In the genomic region with DNA sequence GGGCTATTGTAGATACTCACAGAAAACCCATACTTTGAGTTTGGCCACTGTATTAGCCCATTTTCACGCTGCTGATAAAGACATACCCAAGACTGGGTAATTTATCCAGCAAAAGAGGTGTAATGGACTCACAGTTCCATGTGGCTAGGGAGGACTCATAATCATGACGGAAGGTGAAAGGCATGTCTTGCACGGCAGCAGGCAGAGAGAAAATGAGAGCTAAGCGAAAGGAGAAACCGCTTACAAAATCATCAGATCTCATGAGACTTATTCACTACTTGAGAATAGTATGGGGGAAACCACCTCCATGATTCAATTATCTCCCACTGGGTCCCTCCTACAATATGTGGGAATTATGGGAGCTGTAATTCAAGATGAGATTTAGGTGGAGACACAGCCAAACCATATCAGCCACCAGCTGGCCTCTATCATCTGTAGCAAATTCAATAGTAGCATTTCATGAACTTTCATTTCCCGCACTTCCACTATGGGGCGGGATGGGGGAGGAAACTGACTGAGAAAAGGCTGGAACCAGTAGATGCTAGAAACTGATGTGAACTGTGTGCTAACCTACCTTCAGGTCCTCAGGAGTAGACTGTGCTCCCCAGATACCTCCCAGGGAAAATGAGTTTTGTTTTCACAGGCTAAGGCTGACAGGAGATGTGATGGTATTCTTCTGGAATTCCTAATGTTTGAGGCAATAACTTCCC, we compare ENCODE assay signal across 16 cellular contexts. TPM values are rescaled to one million over a fixed set of nuclear protein-coding genes. Genes with fewer than 3 reads are reported as not detected.
"Had no signal": no experiment of that assay in that cellular context is flagged by ENCODE, and none has a peak within 500 bp of the region (broad histone marks: within the 10 kb centered on the region; RNA-seq: fewer than 3 reads in every experiment).

No MANE protein-coding gene starts in this region.

- H3K9me3 Mint-ChIP-seq: activated CD4-positive, alpha-beta memory T cell treated with anti-CD3 and anti-CD28 coated beads, Interleukin-2, amount 10 ng/mL, durations not matched to agents 7 days and 5 days; natural killer cell had no signal

- H3K4me3 ChIP-seq: colonic mucosa, gastroesophageal sphincter, prostate gland, thoracic aorta had no signal

- H3K4me3 Mint-ChIP-seq: activated CD4-positive, alpha-beta memory T cell treated with anti-CD3 and anti-CD28 coated beads, Interleukin-2, amount 10 ng/mL, durations not matched to agents 7 days and 5 days; natural killer cell had no signal

- H3K36me3 ChIP-seq: colonic mucosa, gastroesophageal sphincter, prostate gland, thoracic aorta had no signal

- H3K27ac Mint-ChIP-seq: activated CD4-positive, alpha-beta memory T cell treated with anti-CD3 and anti-CD28 coated beads, Interleukin-2, amount 10 ng/mL, durations not matched to agents 7 days and 5 days; natural killer cell had no signal

- H3K27me3 ChIP-seq: colonic mucosa, gastroesophageal sphincter had no signal

- H3K36me3 Mint-ChIP-seq: natural killer cell had no signal

- H3K27ac ChIP-seq: colonic mucosa, gastroesophageal sphincter, prostate gland, thoracic aorta had no signal

- H3K4me1 Mint-ChIP-seq: activated CD4-positive, alpha-beta memory T cell treated with anti-CD3 and anti-CD28 coated beads, Interleukin-2, amount 10 ng/mL, durations not matched to agents 7 days and 5 days; natural killer cell had no signal

- ATAC-seq: gastroesophageal sphincter; natural killer cell; stimulated activated naive CD8-positive, alpha-beta T cell treated with anti-CD3 and anti-CD28 coated beads, Interleukin-15, Interleukin-2, amounts not matched to agents 100 U/mL and 50 U/mL, for 24 hours had no signal

- H3K9me3 ChIP-seq: colonic mucosa, gastroesophageal sphincter, prostate gland, thoracic aorta had no signal

- DNase-seq: activated CD4-positive, alpha-beta memory T cell treated with anti-CD3 and anti-CD28 coated beads, Interleukin-2, amount 10 ng/mL, durations not matched to agents 7 days and 5 days; activated T-cell treated with anti-CD3 and anti-CD28 coated beads, Interleukin-2, amount 50 U/mL, for 48 hours; aorta; colonic mucosa; effector CD4-positive, alpha-beta T cell; natural killer cell; occipital lobe; stimulated activated CD4-positive, alpha-beta T cell treated with anti-CD3 and anti-CD28 coated beads, Interleukin-4, amount 100 ng/mL, for 1 hour; stimulated activated CD8-positive, alpha-beta memory T cell treated with anti-CD3 and anti-CD28 coated beads, Interleukin-4, amount 100 ng/mL, for 48 hours; stimulated activated naive CD8-positive, alpha-beta T cell treated with anti-CD3 and anti-CD28 coated beads, Interleukin-15, Interleukin-2, amounts not matched to agents 100 U/mL and 50 U/mL, for 24 hours; T-helper 9 cell had no signal

- H3K4me1 ChIP-seq: colonic mucosa, gastroesophageal sphincter, prostate gland had no signal

RNA-seq across cellular contexts. Expression of gene LGI2, which starts 35.3 kb away (rescaled TPM):
- total RNA-seq: activated CD4-positive, alpha-beta memory T cell treated with anti-CD3 and anti-CD28 coated beads, Interleukin-2, amount 10 ng/mL, durations not matched to agents 7 days and 5 days; bronchial epithelial cell; endothelial cell of umbilical vein; natural killer cell had no signal
